ENCODE assay signal across 22 cellular contexts in genomic region chr12:131473261-131473660, GRCh38.
"Had no signal": no experiment of that assay in that cellular context is flagged by ENCODE, and none has a peak within 500 bp of the region (broad histone marks: within the 10 kb centered on the region; RNA-seq: fewer than 3 reads in every experiment).

No MANE protein-coding gene starts in this region.

- H3K36me3 ChIP-seq: esophagus muscularis mucosa, gastrocnemius medialis, left ventricle myocardium inferior, right lobe of liver, suprapubic skin, thyroid gland had no signal

- H3K4me3 Mint-ChIP-seq: nephron, type B pancreatic cell had no signal

- ATAC-seq: gastrocnemius medialis; psoas muscle; right lobe of liver; stimulated activated naive B cell treated with anti-CD40 and anti-IgM and Interleukin-4, amounts not matched to agents 10 μg/mL and 1 μg/mL and 100 μg/mL, for 72 hours had no signal

- H3K4me1 ChIP-seq: esophagus muscularis mucosa, gastrocnemius medialis, left ventricle myocardium inferior, psoas muscle, right lobe of liver, suprapubic skin, thyroid gland had no signal

- H3K36me3 Mint-ChIP-seq: naive B cell; stimulated activated naive B cell treated with anti-CD40 and anti-IgM and Interleukin-4, amounts not matched to agents 10 μg/mL and 1 μg/mL and 100 μg/mL, for 72 hours; type B pancreatic cell had no signal

- DNase-seq: cortex of kidney; dorsolateral prefrontal cortex; effector memory CD4-positive, alpha-beta T cell; gastrocnemius medialis; left ventricle myocardium inferior; mesenchymal stem cell; midbrain; naive B cell; psoas muscle; retina; right lobe of liver; stimulated activated CD4-positive, alpha-beta T cell treated with anti-CD3 and anti-CD28 coated beads, Interleukin-15, amount 100 ng/mL, for 24 hours; stimulated activated CD4-positive, alpha-beta T cell treated with anti-CD3 and anti-CD28 coated beads, Interleukin-1b, Interleukin-23, amount 100 ng/mL, for 48 hours; stimulated activated CD4-positive, alpha-beta T cell treated with anti-CD3 and anti-CD28 coated beads, Interleukin-4, amount 100 ng/mL, for 24 hours; stimulated activated naive B cell treated with anti-CD40 and anti-IgM and Interleukin-4, amounts not matched to agents 10 μg/mL and 1 μg/mL and 100 μg/mL, for 72 hours; thyroid gland had no signal

- H3K27me3 ChIP-seq: right lobe of liver, thyroid gland had no signal

- H3K9me3 Mint-ChIP-seq: naive B cell; stimulated activated naive B cell treated with anti-CD40 and anti-IgM and Interleukin-4, amounts not matched to agents 10 μg/mL and 1 μg/mL and 100 μg/mL, for 72 hours; type B pancreatic cell had no signal

- H3K27ac ChIP-seq: dorsolateral prefrontal cortex, epithelial cell of prostate, esophagus muscularis mucosa, gastrocnemius medialis, left ventricle myocardium inferior, psoas muscle, right lobe of liver, suprapubic skin, thyroid gland had no signal

- H3K9me3 ChIP-seq: esophagus muscularis mucosa, gastrocnemius medialis, left ventricle myocardium inferior, psoas muscle, right lobe of liver, suprapubic skin, thyroid gland had no signal

- H3K4me1 Mint-ChIP-seq: naive B cell; nephron; stimulated activated naive B cell treated with anti-CD40 and anti-IgM and Interleukin-4, amounts not matched to agents 10 μg/mL and 1 μg/mL and 100 μg/mL, for 72 hours had no signal

- H3K4me3 ChIP-seq: dorsolateral prefrontal cortex, esophagus muscularis mucosa, gastrocnemius medialis, left ventricle myocardium inferior, lung, psoas muscle, right lobe of liver, suprapubic skin, thyroid gland had no signal

- H3K27ac Mint-ChIP-seq: nephron; stimulated activated naive B cell treated with anti-CD40 and anti-IgM and Interleukin-4, amounts not matched to agents 10 μg/mL and 1 μg/mL and 100 μg/mL, for 72 hours; type B pancreatic cell had no signal
